In the genomic region with DNA sequence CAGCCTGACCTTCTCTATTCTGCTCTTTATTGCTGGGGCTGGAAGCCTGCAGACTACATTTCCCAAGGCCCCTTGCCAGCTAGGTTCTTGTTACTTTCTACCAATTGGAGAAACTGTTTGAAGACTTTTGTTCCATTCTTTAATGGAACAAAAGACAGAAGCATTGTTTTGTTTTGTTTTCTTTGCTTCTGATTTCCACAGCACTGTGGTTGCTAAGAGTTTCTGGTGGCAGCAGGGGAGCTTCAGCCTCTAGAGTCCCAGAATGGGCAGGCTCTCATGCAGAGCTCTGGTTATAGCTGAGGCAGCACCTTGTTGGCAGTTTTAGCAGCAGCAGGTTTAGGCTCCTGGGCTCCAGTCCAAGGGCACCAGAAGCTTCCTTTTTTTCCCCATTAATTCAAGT, we compare ENCODE assay signal across 22 cellular contexts.
"Had no signal": no experiment of that assay in that cellular context is flagged by ENCODE, and none has a peak within 500 bp of the region (broad histone marks: within the 10 kb centered on the region; RNA-seq: fewer than 3 reads in every experiment).

No MANE protein-coding gene starts in this region.

- H3K4me1 ChIP-seq: body of pancreas had no signal

- H3K9me3 ChIP-seq: body of pancreas, uterus had no signal

- H3K36me3 Mint-ChIP-seq: activated naive CD4-positive, alpha-beta T cell treated with anti-CD3 and anti-CD28 coated beads, Interleukin-2, amount 10 ng/mL, durations not matched to agents 7 days and 5 days; memory B cell; stimulated activated memory B cell treated with anti-CD40 and anti-IgM and Interleukin-4, amounts not matched to agents 10 μg/mL and 1 μg/mL and 100 μg/mL, for 72 hours had no signal

- H3K4me3 ChIP-seq: body of pancreas, uterus had no signal

- H3K27ac ChIP-seq: body of pancreas, uterus had no signal

- H3K4me3 Mint-ChIP-seq: activated CD4-positive, alpha-beta memory T cell treated with anti-CD3 and anti-CD28 coated beads, Interleukin-2, amount 10 ng/mL, durations not matched to agents 7 days and 5 days; activated CD4-positive, alpha-beta T cell treated with anti-CD3 and anti-CD28 coated beads, Interleukin-2, amount 10 ng/mL, durations not matched to agents 24 days and 14 days; activated naive CD4-positive, alpha-beta T cell treated with anti-CD3 and anti-CD28 coated beads, Interleukin-2, amount 10 ng/mL, durations not matched to agents 7 days and 5 days; activated T-cell treated with anti-CD3 and anti-CD28 coated beads, Interleukin-2, amount 50 U/mL, for 72 hours; dendritic cell treated with granulocyte-macrophage colony-stimulating factor and Interleukin-4, amounts not matched to agents 40 ng/mL and 50 ng/mL, for 4 days; memory B cell; stimulated activated memory B cell treated with anti-CD40 and anti-IgM and Interleukin-4, amounts not matched to agents 10 μg/mL and 1 μg/mL and 100 μg/mL, for 72 hours had no signal

- H3K36me3 ChIP-seq: uterus had no signal

- H3K27me3 ChIP-seq: body of pancreas, uterus had no signal

- H3K27ac Mint-ChIP-seq: activated CD4-positive, alpha-beta memory T cell treated with anti-CD3 and anti-CD28 coated beads, Interleukin-2, amount 10 ng/mL, durations not matched to agents 7 days and 5 days; activated CD4-positive, alpha-beta T cell treated with anti-CD3 and anti-CD28 coated beads, Interleukin-2, amount 10 ng/mL, durations not matched to agents 24 days and 14 days; activated naive CD4-positive, alpha-beta T cell treated with anti-CD3 and anti-CD28 coated beads, Interleukin-2, amount 10 ng/mL, durations not matched to agents 7 days and 5 days; activated T-cell treated with anti-CD3 and anti-CD28 coated beads, Interleukin-2, amount 50 U/mL, for 72 hours; dendritic cell treated with granulocyte-macrophage colony-stimulating factor and Interleukin-4, amounts not matched to agents 40 ng/mL and 50 ng/mL, for 4 days; memory B cell; stimulated activated memory B cell treated with anti-CD40 and anti-IgM and Interleukin-4, amounts not matched to agents 10 μg/mL and 1 μg/mL and 100 μg/mL, for 72 hours had no signal

- H3K4me1 Mint-ChIP-seq: activated CD4-positive, alpha-beta memory T cell treated with anti-CD3 and anti-CD28 coated beads, Interleukin-2, amount 10 ng/mL, durations not matched to agents 7 days and 5 days; activated CD4-positive, alpha-beta T cell treated with anti-CD3 and anti-CD28 coated beads, Interleukin-2, amount 10 ng/mL, durations not matched to agents 24 days and 14 days; activated naive CD4-positive, alpha-beta T cell treated with anti-CD3 and anti-CD28 coated beads, Interleukin-2, amount 10 ng/mL, durations not matched to agents 7 days and 5 days; memory B cell; stimulated activated memory B cell treated with anti-CD40 and anti-IgM and Interleukin-4, amounts not matched to agents 10 μg/mL and 1 μg/mL and 100 μg/mL, for 72 hours had no signal

- DNase-seq: activated CD4-positive, alpha-beta memory T cell treated with anti-CD3 and anti-CD28 coated beads, Interleukin-2, amount 10 ng/mL, durations not matched to agents 7 days and 5 days; activated CD4-positive, alpha-beta T cell treated with anti-CD3 and anti-CD28 coated beads, Interleukin-2, amount 10 ng/mL, durations not matched to agents 24 days and 14 days; activated effector memory CD4-positive, alpha-beta T cell treated with anti-CD3 and anti-CD28 coated beads, Interleukin-2, amount 50 U/mL, for 16 hours; activated naive CD4-positive, alpha-beta T cell treated with anti-CD3 and anti-CD28 coated beads, Interleukin-2, amount 10 ng/mL, durations not matched to agents 7 days and 5 days; activated T-cell treated with anti-CD3 and anti-CD28 coated beads, Interleukin-2, amount 50 U/mL, for 72 hours; amygdala; body of pancreas; effector CD8-positive, alpha-beta T cell; glutamatergic neuron; islet precursor cell; left cardiac atrium; occipital lobe; small intestine; stimulated activated CD4-positive, alpha-beta T cell treated with anti-CD3 and anti-CD28 coated beads, Interleukin-2, amount 100 ng/mL, for 24 hours; T-helper 1 cell; trophoblast cell; uterus had no signal

- H3K9me3 Mint-ChIP-seq: activated CD4-positive, alpha-beta memory T cell treated with anti-CD3 and anti-CD28 coated beads, Interleukin-2, amount 10 ng/mL, durations not matched to agents 7 days and 5 days; activated CD4-positive, alpha-beta T cell treated with anti-CD3 and anti-CD28 coated beads, Interleukin-2, amount 10 ng/mL, durations not matched to agents 24 days and 14 days; activated naive CD4-positive, alpha-beta T cell treated with anti-CD3 and anti-CD28 coated beads, Interleukin-2, amount 10 ng/mL, durations not matched to agents 7 days and 5 days; dendritic cell treated with granulocyte-macrophage colony-stimulating factor and Interleukin-4, amounts not matched to agents 40 ng/mL and 50 ng/mL, for 4 days had no signal

- H3K27me3 Mint-ChIP-seq: activated CD4-positive, alpha-beta memory T cell treated with anti-CD3 and anti-CD28 coated beads, Interleukin-2, amount 10 ng/mL, durations not matched to agents 7 days and 5 days; activated CD4-positive, alpha-beta T cell treated with anti-CD3 and anti-CD28 coated beads, Interleukin-2, amount 10 ng/mL, durations not matched to agents 24 days and 14 days; activated naive CD4-positive, alpha-beta T cell treated with anti-CD3 and anti-CD28 coated beads, Interleukin-2, amount 10 ng/mL, durations not matched to agents 7 days and 5 days; dendritic cell treated with granulocyte-macrophage colony-stimulating factor and Interleukin-4, amounts not matched to agents 40 ng/mL and 50 ng/mL, for 4 days; stimulated activated memory B cell treated with anti-CD40 and anti-IgM and Interleukin-4, amounts not matched to agents 10 μg/mL and 1 μg/mL and 100 μg/mL, for 72 hours had no signal

- ATAC-seq: activated T-cell treated with anti-CD3 and anti-CD28 coated beads, Interleukin-2, amount 50 U/mL, for 72 hours; body of pancreas; esophagus mucosa; left cardiac atrium; sciatic nerve; stimulated activated memory B cell treated with anti-CD40 and anti-IgM and Interleukin-4, amounts not matched to agents 10 μg/mL and 1 μg/mL and 100 μg/mL, for 72 hours had no signal
